In genomic region chr10:103685880-103686669, GRCh38 we compare ENCODE assay signal across 8 cellular contexts.
DNase-seq lines count a peak whose midpoint lies in the region; ATAC-seq and TF ChIP-seq lines count a peak whose summit lies in the region.

No MANE protein-coding gene starts in this region.

- TF ChIP-seq POLR2A in sigmoid colon (IDR thresholded peaks at IDR 0.05), result no peak

- H3K27me3 ChIP-seq in right atrium auricular region (no peaks in the 10 kb centered on the region), sigmoid colon (no peaks in the 10 kb centered on the region)

- H3K4me3 ChIP-seq in right atrium auricular region (no peak overlapping the region), sigmoid colon (no peak overlapping the region)

- TF ChIP-seq EP300 in sigmoid colon (IDR thresholded peaks at IDR 0.05), result no peak

- H3K36me3 ChIP-seq in right atrium auricular region, result no peaks in the 10 kb centered on the region
- no peaks in the 10 kb centered on the region for H3K36me3 ChIP-seq in sigmoid colon

- peak; percentile 35 for DNase-seq in DMS114 treated with DMSO at 0.1 percent for 48 hours (lab: John Stamatoyannopoulos, UW; ENCODE audit: unreplicated experiment)
- DNase-seq in LoVo (ENCODE audit: low spot score), result peak; percentile 64
- peak; percentile 34 to 71 (median 65) for DNase-seq in T-helper 2 cell
- peak; percentile 35 for DNase-seq in amniotic stem cell (lab: John Stamatoyannopoulos, UW)
- peak; percentile 90 for DNase-seq in right atrium auricular region (ENCODE audit: low spot score)
- DNase-seq in sigmoid colon, result peak; percentile 94

- 14 to 22% methylated on average over 8 of the region's 8 CpGs for WGBS in sigmoid colon, 2 donors

- no peaks in the 10 kb centered on the region for H3K9me3 ChIP-seq in right atrium auricular region
- no peaks in the 10 kb centered on the region for H3K9me3 ChIP-seq in sigmoid colon

- intact Hi-C loops in sigmoid colon (cut with DNase I), result loop anchor here (1.0 kb wide), 2 partner anchors 48 to 88 kb away; no protein-coding TSS in a partner anchor

- ATAC-seq in GM21576 (IDR thresholded peaks at IDR 0.05; ENCODE audit: unreplicated experiment) (peak; percentile 68), GM19467 (IDR thresholded peaks at IDR 0.05; ENCODE audit: unreplicated experiment) (no peak)

- peaks cover 0 to 6% of the 10 kb centered on the region in 2 donors for H3K4me1 ChIP-seq in right atrium auricular region
- H3K4me1 ChIP-seq in sigmoid colon, result peaks cover 0 to 14% (median 3%) of the 10 kb centered on the region in 4 donors

- peak; percentile 96 to 99 for TF ChIP-seq CTCF in right atrium auricular region (IDR thresholded peaks at IDR 0.05)
- TF ChIP-seq CTCF in sigmoid colon (IDR thresholded peaks at IDR 0.05), result peak; percentile 95 to 99 (median 96)

- no peak overlapping the region for H3K27ac ChIP-seq in right atrium auricular region
- peak overlapping the region; percentile 8 to 63 (median 35) for H3K27ac ChIP-seq in sigmoid colon

Comparison
In these comparisons a context has a peak if more than half of its experiments do, and no peak if none do; other contexts are left out.
1. DNase-seq: peak in every context shown above with its lines; median percentile 94 in sigmoid colon; 90 in right atrium auricular region; 65 in T-helper 2 cell; 64 in LoVo; 35 in DMS114 treated with DMSO at 0.1 percent for 48 hours; 35 in amniotic stem cell.
2. H3K27ac ChIP-seq: peak in sigmoid colon (4 of 4); none in right atrium auricular region (0 of 2).